In genomic region chr17:35313875-35314409, GRCh38 we compare ENCODE assay signal across 8 cellular contexts. TPM values are rescaled to one million over a fixed set of nuclear protein-coding genes. Genes with fewer than 3 reads are reported as not detected.
DNase-seq lines count a peak whose midpoint lies in the region; ATAC-seq, FAIRE-seq and TF ChIP-seq lines count a peak whose summit lies in the region.

No MANE protein-coding gene starts in this region.

- H3K36me3 ChIP-seq in mucosa of descending colon (ENCODE audit: low read depth), result no peaks in the 10 kb centered on the region
- no peaks in the 10 kb centered on the region for H3K36me3 ChIP-seq in upper lobe of left lung

- H3K27me3 ChIP-seq in upper lobe of left lung, result no peaks in the 10 kb centered on the region

- H3K4me3 ChIP-seq in coronary artery (peak overlapping the region; percentile 66), mucosa of descending colon (no peak overlapping the region), upper lobe of left lung (peak overlapping the region in 3 of 4 donors; percentile 25 to 45 (median 42))

- H3K9me3 ChIP-seq in mucosa of descending colon (peaks cover 4% of the 10 kb centered on the region), upper lobe of left lung (no peaks in the 10 kb centered on the region)

- no peak for TF ChIP-seq CTCF in coronary artery (IDR thresholded peaks at IDR 0.05)
- no peak for TF ChIP-seq CTCF in mucosa of descending colon (IDR thresholded peaks at IDR 0.05)
- no peak for TF ChIP-seq CTCF in upper lobe of left lung (IDR thresholded peaks at IDR 0.05)

- peak overlapping the region; percentile 17 to 46 for H3K27ac ChIP-seq in coronary artery
- H3K27ac ChIP-seq in upper lobe of left lung, result peak overlapping the region; percentile 33 to 82 (median 73)

- WGBS in upper lobe of left lung, 2 donors, result 30 to 57% methylated on average over 8 to 19 of the region's 19 CpGs

- intact Hi-C loops in mucosa of descending colon (cut with DNase I, micrococcal nuclease) (loop anchor here (5.0 kb wide), 3 partner anchors 218 to 433 kb away; partner anchors contain the start of gene SLFN12L (in 1 of the 2)), posterior vena cava (cut with DNase I) (loop anchor here (2.0 to 5.0 kb wide), 2 partner anchors 218 to 225 kb away; no protein-coding TSS in a partner anchor)

- DNase-seq in activated effector memory CD4-positive, alpha-beta T cell treated with anti-CD3 and anti-CD28 coated beads, Interleukin-2, amount 50 U/mL, for 16 hours, result peak; percentile 70
- DNase-seq in activated effector memory CD4-positive, alpha-beta T cell treated with Interleukin-2 at 50 U/mL for 16 hours, result no peak
- no peak for DNase-seq in coronary artery (ENCODE audit: low spot score)
- peak; percentile 3 to 57 (median 37) for DNase-seq in mucosa of descending colon
- DNase-seq in upper lobe of left lung, result peak in 1 of 2 donors; percentile 65
- no peak for DNase-seq in DMS153 (lab: John Stamatoyannopoulos, UW)
- DNase-seq in GM19239 (ENCODE audit: insufficient read length, low spot score), result no peak
- no peak for DNase-seq in posterior vena cava (ENCODE audit: low spot score)

- no peak for TF ChIP-seq EP300 in upper lobe of left lung (IDR thresholded peaks at IDR 0.05)

- no peak for TF ChIP-seq POLR2A in upper lobe of left lung (IDR thresholded peaks at IDR 0.05)

- no peak for FAIRE-seq in GM19239 (lab: Jason Lieb, UNC)

- ATAC-seq in mucosa of descending colon (peak; percentile 21), upper lobe of left lung (ENCODE audit: low FRiP score in 2 of 2) (peak; percentile 21 to 24)

- H3K4me1 ChIP-seq in mucosa of descending colon (ENCODE audit: low read depth), result no peaks in the 10 kb centered on the region
- peaks cover 24 to 31% (median 28%) of the 10 kb centered on the region in 4 donors for H3K4me1 ChIP-seq in upper lobe of left lung

RNA-seq across cellular contexts. Expression of gene SLFN11, which starts 59.5 kb away (rescaled TPM):
- total RNA-seq in mucosa of descending colon (10 to 100 TPM in 2 of 3 donors, 1 to 10 TPM in 1; 4.2 to 19.5 (median 10.3) TPM), upper lobe of left lung (100 to 1,000 TPM in 2 of 6 donors, 10 to 100 TPM in 4; 33.6 to 101 (median 57.0) TPM), posterior vena cava (10 to 100 TPM; 35.3 to 53.1 TPM)

Comparison
In these comparisons a context has a peak if more than half of its experiments do, and no peak if none do; other contexts are left out.
1. DNase-seq: peak in activated effector memory CD4-positive, alpha-beta T cell treated with anti-CD3 and anti-CD28 coated beads, Interleukin-2, amount 50 U/mL, for 16 hours (single experiment) and mucosa of descending colon (3 of 3); none in activated effector memory CD4-positive, alpha-beta T cell treated with Interleukin-2 at 50 U/mL for 16 hours (single experiment), coronary artery (single experiment), DMS153 (single experiment), GM19239 (single experiment) and posterior vena cava (single experiment).